ENCODE assay signal across 8 cellular contexts in the genomic region with DNA sequence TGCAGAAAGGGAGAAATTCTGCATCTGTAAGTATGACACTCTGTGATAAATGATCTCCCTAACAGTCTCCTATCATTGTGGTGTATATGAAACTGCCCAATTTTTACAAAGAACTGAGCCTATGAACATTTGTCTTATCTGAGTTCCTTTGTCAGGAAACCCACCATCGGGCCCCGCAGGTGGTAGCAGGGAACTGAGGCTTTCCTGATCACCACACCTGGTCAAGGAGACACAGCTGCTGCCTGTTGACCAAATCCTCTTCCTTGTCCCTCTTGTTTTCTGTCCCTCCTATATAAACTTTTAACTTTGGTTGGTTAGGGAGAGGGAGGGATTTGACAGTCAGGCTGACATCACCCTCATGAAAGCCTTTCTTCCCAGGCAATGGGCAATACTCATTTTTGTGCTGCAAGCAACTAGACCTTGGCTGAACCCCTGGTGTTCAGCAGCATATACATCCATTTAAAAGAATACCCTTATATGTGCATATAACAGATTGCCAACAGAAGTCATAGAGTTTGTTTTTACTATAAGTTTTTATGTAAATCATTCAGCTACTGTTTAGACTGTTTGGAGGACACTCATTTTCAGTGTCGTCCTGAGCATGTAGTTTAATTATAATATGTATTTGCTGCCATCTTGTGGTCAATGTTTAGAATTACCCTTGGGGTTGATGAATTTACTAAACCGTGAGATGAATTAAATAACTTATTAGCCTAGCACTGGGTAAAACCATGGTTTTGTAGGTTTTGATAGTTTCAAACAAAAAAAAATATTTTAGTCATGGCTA. TPM values are rescaled to one million over a fixed set of nuclear protein-coding genes. Genes with fewer than 3 reads are reported as not detected.
DNase-seq lines count a peak whose midpoint lies in the region; ATAC-seq and TF ChIP-seq lines count a peak whose summit lies in the region.

No MANE protein-coding gene starts in this region.

- TF ChIP-seq CTCF in liver (IDR thresholded peaks at IDR 0.05; ENCODE audit: low read depth, low read length, missing input control), result peak; percentile 85

- H3K27me3 ChIP-seq in liver (ENCODE audit: control insufficient read depth in 4 of 4, insufficient read depth in 4 of 4, low read length in 3 of 4), result no peaks in the 10 kb centered on the region

- H3K27ac ChIP-seq in liver (ENCODE audit: low read depth in 1 of 2, low read length in 2 of 2), result no peak overlapping the region

- H3K4me3 ChIP-seq in liver (ENCODE audit: low read depth in 1 of 3, low read length in 3 of 3), result no peak overlapping the region

- WGBS in liver, result 36% methylated on average over 4 of the region's 4 CpGs

- in situ Hi-C loops in G401 (cut with HindIII; ENCODE audit: low sequenced_read_pairs), result no loop called here

- TF ChIP-seq RAD21 in liver (IDR thresholded peaks at IDR 0.05), result peak; percentile 90 to 92

- H3K9ac ChIP-seq in liver (ENCODE audit: low read depth in 1 of 2, low read length in 2 of 2), result no peak overlapping the region

- H3K9me3 ChIP-seq in liver (ENCODE audit: control insufficient read depth in 4 of 4, low read length in 3 of 4), result no peaks in the 10 kb centered on the region

- no peaks in the 10 kb centered on the region for H3K4me1 ChIP-seq in liver (ENCODE audit: control insufficient read depth in 4 of 4, insufficient read depth in 4 of 4, low read length in 3 of 4)

- peak; percentile 87 for ATAC-seq in GM21515 (IDR thresholded peaks at IDR 0.05; ENCODE audit: unreplicated experiment)

- H3K36me3 ChIP-seq in liver (ENCODE audit: control insufficient read depth in 4 of 4, insufficient read depth in 3 of 4, low read depth in 1 of 4, low read length in 3 of 4), result no peaks in the 10 kb centered on the region

- DNase-seq in G401 (ENCODE audit: low spot score), result peak; percentile 64
- DNase-seq in HK-2 (ENCODE audit: unreplicated experiment), result peak; percentile 1
- peak; percentile 91 for DNase-seq in NCI-H82 (lab: John Stamatoyannopoulos, UW)
- DNase-seq in central memory CD4-positive, alpha-beta T cell, result peak; percentile 1
- DNase-seq in HuH-7.5 (ENCODE audit: low spot score), result no peak
- no peak for DNase-seq in cortex of kidney (lab: John Stamatoyannopoulos, UW)

TF ChIP-seq in liver, 16 proteins besides CTCF, POLR2A, EP300 and RAD21:
- TF ChIP-seq, protein P1, sequence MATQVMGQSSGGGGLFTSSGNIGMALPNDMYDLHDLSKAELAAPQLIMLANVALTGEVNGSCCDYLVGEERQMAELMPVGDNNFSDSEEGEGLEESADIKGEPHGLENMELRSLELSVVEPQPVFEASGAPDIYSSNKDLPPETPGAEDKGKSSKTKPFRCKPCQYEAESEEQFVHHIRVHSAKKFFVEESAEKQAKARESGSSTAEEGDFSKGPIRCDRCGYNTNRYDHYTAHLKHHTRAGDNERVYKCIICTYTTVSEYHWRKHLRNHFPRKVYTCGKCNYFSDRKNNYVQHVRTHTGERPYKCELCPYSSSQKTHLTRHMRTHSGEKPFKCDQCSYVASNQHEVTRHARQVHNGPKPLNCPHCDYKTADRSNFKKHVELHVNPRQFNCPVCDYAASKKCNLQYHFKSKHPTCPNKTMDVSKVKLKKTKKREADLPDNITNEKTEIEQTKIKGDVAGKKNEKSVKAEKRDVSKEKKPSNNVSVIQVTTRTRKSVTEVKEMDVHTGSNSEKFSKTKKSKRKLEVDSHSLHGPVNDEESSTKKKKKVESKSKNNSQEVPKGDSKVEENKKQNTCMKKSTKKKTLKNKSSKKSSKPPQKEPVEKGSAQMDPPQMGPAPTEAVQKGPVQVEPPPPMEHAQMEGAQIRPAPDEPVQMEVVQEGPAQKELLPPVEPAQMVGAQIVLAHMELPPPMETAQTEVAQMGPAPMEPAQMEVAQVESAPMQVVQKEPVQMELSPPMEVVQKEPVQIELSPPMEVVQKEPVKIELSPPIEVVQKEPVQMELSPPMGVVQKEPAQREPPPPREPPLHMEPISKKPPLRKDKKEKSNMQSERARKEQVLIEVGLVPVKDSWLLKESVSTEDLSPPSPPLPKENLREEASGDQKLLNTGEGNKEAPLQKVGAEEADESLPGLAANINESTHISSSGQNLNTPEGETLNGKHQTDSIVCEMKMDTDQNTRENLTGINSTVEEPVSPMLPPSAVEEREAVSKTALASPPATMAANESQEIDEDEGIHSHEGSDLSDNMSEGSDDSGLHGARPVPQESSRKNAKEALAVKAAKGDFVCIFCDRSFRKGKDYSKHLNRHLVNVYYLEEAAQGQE (IDR thresholded peaks at IDR 0.05), result no peak
- TF ChIP-seq RXRA (IDR thresholded peaks at IDR 0.05), result no peak
- TF ChIP-seq MAX (IDR thresholded peaks at IDR 0.05), result no peak
- TF ChIP-seq GABPA (IDR thresholded peaks at IDR 0.05 in 1 of 2, conservative IDR thresholded peaks at IDR 0.05 in 1 of 2), result no peak
- no peak for TF ChIP-seq FOXA2 (IDR thresholded peaks at IDR 0.05)
- TF ChIP-seq JUND (IDR thresholded peaks at IDR 0.05), result no peak
- no peak for TF ChIP-seq FOXA1 (IDR thresholded peaks at IDR 0.05)
- no peak for TF ChIP-seq EGR1 (IDR thresholded peaks at IDR 0.05; ENCODE audit: low read depth in 2 of 2)
- TF ChIP-seq TAF1 (conservative IDR thresholded peaks at IDR 0.05), result no peak
- no peak for TF ChIP-seq ATF3 (IDR thresholded peaks at IDR 0.05)
- TF ChIP-seq SP1 (IDR thresholded peaks at IDR 0.05), result no peak
- TF ChIP-seq, protein P2, sequence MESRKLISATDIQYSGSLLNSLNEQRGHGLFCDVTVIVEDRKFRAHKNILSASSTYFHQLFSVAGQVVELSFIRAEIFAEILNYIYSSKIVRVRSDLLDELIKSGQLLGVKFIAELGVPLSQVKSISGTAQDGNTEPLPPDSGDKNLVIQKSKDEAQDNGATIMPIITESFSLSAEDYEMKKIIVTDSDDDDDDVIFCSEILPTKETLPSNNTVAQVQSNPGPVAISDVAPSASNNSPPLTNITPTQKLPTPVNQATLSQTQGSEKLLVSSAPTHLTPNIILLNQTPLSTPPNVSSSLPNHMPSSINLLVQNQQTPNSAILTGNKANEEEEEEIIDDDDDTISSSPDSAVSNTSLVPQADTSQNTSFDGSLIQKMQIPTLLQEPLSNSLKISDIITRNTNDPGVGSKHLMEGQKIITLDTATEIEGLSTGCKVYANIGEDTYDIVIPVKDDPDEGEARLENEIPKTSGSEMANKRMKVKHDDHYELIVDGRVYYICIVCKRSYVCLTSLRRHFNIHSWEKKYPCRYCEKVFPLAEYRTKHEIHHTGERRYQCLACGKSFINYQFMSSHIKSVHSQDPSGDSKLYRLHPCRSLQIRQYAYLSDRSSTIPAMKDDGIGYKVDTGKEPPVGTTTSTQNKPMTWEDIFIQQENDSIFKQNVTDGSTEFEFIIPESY (IDR thresholded peaks at IDR 0.05), result no peak
- no peak for TF ChIP-seq NR2F2 (IDR thresholded peaks at IDR 0.05)
- TF ChIP-seq YY1 (IDR thresholded peaks at IDR 0.05), result no peak
- no peak for TF ChIP-seq HNF4A (conservative IDR thresholded peaks at IDR 0.05)

RNA-seq across cellular contexts. Expression of gene CRISP1, which starts 17.0 kb away (rescaled TPM):
- not detected in 2 replicates for total RNA-seq in G401 (2014; rRNA removed; shearing (Covaris generic))
- not detected for total RNA-seq in liver
- not detected for polyA plus RNA-seq in liver

Comparison
In these comparisons a context has a peak if more than half of its experiments do, and no peak if none do; other contexts are left out.
1. DNase-seq: peak in G401 (single experiment), HK-2 (single experiment), NCI-H82 (single experiment) and central memory CD4-positive, alpha-beta T cell (single experiment); none in HuH-7.5 (single experiment) and cortex of kidney (single experiment).